32 cellular contexts compared by ENCODE assay signal in the genomic region with DNA sequence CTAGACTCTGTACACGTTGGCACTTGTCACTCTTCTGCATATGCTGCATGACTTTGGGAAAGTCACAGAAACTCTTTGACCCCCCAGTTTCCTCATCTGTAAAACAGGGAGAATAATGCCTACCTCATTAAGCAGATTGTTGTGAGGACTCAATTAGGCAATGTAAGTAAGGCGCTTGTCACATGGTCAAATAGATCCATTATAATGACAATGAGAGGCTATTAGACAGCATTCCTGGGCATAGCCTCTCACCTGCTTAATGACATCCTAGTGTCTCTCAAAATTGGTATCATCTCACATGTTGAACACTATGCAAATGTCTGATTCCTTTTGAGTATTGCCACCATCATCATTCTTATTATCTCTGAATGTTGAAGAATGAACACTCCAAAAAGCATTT.
"Had no signal": no experiment of that assay in that cellular context is flagged by ENCODE, and none has a peak within 500 bp of the region (broad histone marks: within the 10 kb centered on the region; RNA-seq: fewer than 3 reads in every experiment).

No MANE protein-coding gene starts in this region.

- ATAC-seq: esophagus mucosa; left lobe of liver; mucosa of descending colon; stimulated activated effector memory CD8-positive, alpha-beta T cell treated with anti-CD3 and anti-CD28 coated beads, Interleukin-12 subunit alpha, Interleukin-12 subunit beta, amount 100 ng/mL, for 72 hours; upper lobe of right lung had no signal

- H3K27ac Mint-ChIP-seq: activated naive CD4-positive, alpha-beta T cell treated with anti-CD3 and anti-CD28 coated beads for 36 hours; activated naive CD8-positive, alpha-beta T cell treated with anti-CD3 and anti-CD28 coated beads for 36 hours; immature natural killer cell; nephron progenitor cell; stimulated activated effector memory CD8-positive, alpha-beta T cell treated with anti-CD3 and anti-CD28 coated beads, Interleukin-12 subunit alpha, Interleukin-12 subunit beta, amount 100 ng/mL, for 72 hours; stimulated activated naive CD8-positive, alpha-beta T cell treated with anti-CD3 and anti-CD28 coated beads, Interleukin-15, Interleukin-2, amounts not matched to agents 100 ng/mL and 50 ng/mL, for 24 hours; T-helper 2 cell treated with Interferon-gamma antibody and Interleukin-4, amounts not matched to agents 5 μg/mL and 100 μg/mL, for 36 hours had no signal

- H3K9me3 ChIP-seq: adrenal gland, mucosa of descending colon, neutrophil, sigmoid colon, suprapubic skin, tibial artery, upper lobe of right lung had no signal

- H3K4me1 Mint-ChIP-seq: activated naive CD8-positive, alpha-beta T cell treated with anti-CD3 and anti-CD28 coated beads for 36 hours; stimulated activated effector memory CD8-positive, alpha-beta T cell treated with anti-CD3 and anti-CD28 coated beads, Interleukin-12 subunit alpha, Interleukin-12 subunit beta, amount 100 ng/mL, for 72 hours had no signal

- H3K27me3 Mint-ChIP-seq: progenitor cell of endocrine pancreas had no signal

- H3K4me3 Mint-ChIP-seq: activated naive CD4-positive, alpha-beta T cell treated with anti-CD3 and anti-CD28 coated beads for 36 hours; activated naive CD8-positive, alpha-beta T cell treated with anti-CD3 and anti-CD28 coated beads for 36 hours; endodermal cell; immature natural killer cell; nephron progenitor cell; stimulated activated effector memory CD8-positive, alpha-beta T cell treated with anti-CD3 and anti-CD28 coated beads, Interleukin-12 subunit alpha, Interleukin-12 subunit beta, amount 100 ng/mL, for 72 hours; stimulated activated naive CD8-positive, alpha-beta T cell treated with anti-CD3 and anti-CD28 coated beads, Interleukin-15, Interleukin-2, amounts not matched to agents 100 ng/mL and 50 ng/mL, for 24 hours; T-helper 2 cell treated with Interferon-gamma antibody and Interleukin-4, amounts not matched to agents 5 μg/mL and 100 μg/mL, for 36 hours had no signal

- DNase-seq: activated CD4-positive, alpha-beta T cell treated with anti-CD3 and anti-CD28 coated beads for 4 hours; activated CD4-positive, alpha-beta T cell treated with anti-CD3 and anti-CD28 coated beads, Interleukin-2, amount 50 U/mL, for 4 hours; activated effector memory CD4-positive, alpha-beta T cell treated with Interleukin-2 at 50 U/mL for 16 hours; activated naive CD4-positive, alpha-beta T cell treated with anti-CD3 and anti-CD28 coated beads for 36 hours; activated naive CD8-positive, alpha-beta T cell treated with anti-CD3 and anti-CD28 coated beads for 36 hours; activated T-cell treated with anti-CD3 and anti-CD28 coated beads for 4 hours; adrenal gland; aorta; brain microvascular endothelial cell; cortex of kidney; head of caudate nucleus; hippocampal formation; immature natural killer cell; kidney glomerular epithelial cell; mucosa of descending colon; nephron progenitor cell; sigmoid colon; small intestine; stimulated activated CD4-positive, alpha-beta T cell treated with anti-CD3 and anti-CD28 coated beads, Interleukin-4, amount 100 ng/mL, for 24 hours; T-helper 1 cell; tibial artery; upper lobe of right lung had no signal

- H3K9me3 Mint-ChIP-seq: activated naive CD4-positive, alpha-beta T cell treated with anti-CD3 and anti-CD28 coated beads for 36 hours; activated naive CD8-positive, alpha-beta T cell treated with anti-CD3 and anti-CD28 coated beads for 36 hours; endodermal cell; nephron progenitor cell; stimulated activated effector memory CD8-positive, alpha-beta T cell treated with anti-CD3 and anti-CD28 coated beads, Interleukin-12 subunit alpha, Interleukin-12 subunit beta, amount 100 ng/mL, for 72 hours; T-helper 2 cell treated with Interferon-gamma antibody and Interleukin-4, amounts not matched to agents 5 μg/mL and 100 μg/mL, for 36 hours had no signal

- H3K4me1 ChIP-seq: upper lobe of right lung had no signal

- H3K27ac ChIP-seq: adrenal gland, brain microvascular endothelial cell, neutrophil, sigmoid colon, suprapubic skin, tibial artery, upper lobe of right lung had no signal

- H3K36me3 Mint-ChIP-seq: activated naive CD8-positive, alpha-beta T cell treated with anti-CD3 and anti-CD28 coated beads for 36 hours; stimulated activated effector memory CD8-positive, alpha-beta T cell treated with anti-CD3 and anti-CD28 coated beads, Interleukin-12 subunit alpha, Interleukin-12 subunit beta, amount 100 ng/mL, for 72 hours had no signal

- H3K36me3 ChIP-seq: adrenal gland, brain microvascular endothelial cell, neutrophil, sigmoid colon, suprapubic skin, tibial artery, upper lobe of right lung had no signal

- H3K4me3 ChIP-seq: adrenal gland, lung, mucosa of descending colon, sigmoid colon, suprapubic skin, tibial artery, upper lobe of right lung had no signal

- H3K27me3 ChIP-seq: adrenal gland, brain microvascular endothelial cell, sigmoid colon, suprapubic skin, tibial artery, upper lobe of right lung had no signal
